Comparison of ENCODE assay signal across 19 cellular contexts in the genomic region with DNA sequence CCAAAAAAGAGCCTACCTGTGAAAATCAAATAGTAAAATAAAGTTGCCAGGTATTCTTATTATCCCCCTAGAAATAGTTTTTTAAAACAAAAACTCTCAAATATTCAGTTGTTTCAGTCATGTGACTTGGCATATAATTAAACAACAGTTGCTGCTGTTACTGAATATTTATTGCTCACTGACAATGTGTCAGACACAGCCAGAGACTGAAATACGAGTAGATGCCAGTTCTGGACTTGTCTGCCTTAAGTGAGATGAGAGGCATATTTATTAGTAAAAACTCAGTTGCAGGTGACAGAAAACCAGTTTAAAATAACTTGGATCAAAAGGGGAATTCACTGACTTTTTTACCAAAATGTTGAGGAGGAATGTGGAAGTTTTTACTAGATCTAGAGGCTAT.
"Had no signal": no experiment of that assay in that cellular context is flagged by ENCODE, and none has a peak within 500 bp of the region (broad histone marks: within the 10 kb centered on the region; RNA-seq: fewer than 3 reads in every experiment).

No MANE protein-coding gene starts in this region.

- DNase-seq: activated B cell treated with CpG ODN at 0.5 μM for 24 hours; activated CD4-positive, alpha-beta T cell treated with anti-CD3 and anti-CD28 coated beads for 36 hours; activated CD4-positive, alpha-beta T cell treated with anti-CD3 and anti-CD28 coated beads, Interleukin-2, amount 50 U/mL, for 48 hours; activated CD8-positive, alpha-beta memory T cell treated with anti-CD3 and anti-CD28 coated beads, Interleukin-2, amount 50 U/mL, for 48 hours; activated naive CD4-positive, alpha-beta T cell treated with Interleukin-2 at 50 U/mL for 16 hours; activated naive CD8-positive, alpha-beta T cell treated with anti-CD3 and anti-CD28 coated beads for 36 hours; activated T-cell treated with anti-CD3 and anti-CD28 coated beads, Interleukin-2, amount 50 U/mL, for 4 hours; colonic mucosa; dorsolateral prefrontal cortex; left ventricle myocardium inferior; retina; stimulated activated CD4-positive, alpha-beta T cell treated with anti-CD3 and anti-CD28 coated beads, Interleukin-2, amount 100 ng/mL, for 48 hours; stimulated activated CD8-positive, alpha-beta memory T cell treated with anti-CD3 and anti-CD28 coated beads, Interleukin-4, amount 100 ng/mL, for 48 hours; stimulated activated naive B cell treated with anti-CD40 and anti-IgM and Interleukin-4, amounts not matched to agents 10 μg/mL and 1 μg/mL and 100 μg/mL, for 72 hours; testis; trophoblast cell; uterus had no signal

- FAIRE-seq: astrocyte had no signal

- ATAC-seq: activated CD4-positive, alpha-beta T cell treated with anti-CD3 and anti-CD28 coated beads for 36 hours; activated T-cell treated with anti-CD3 and anti-CD28 coated beads, Interleukin-2, amount 50 U/mL, for 4 hours; natural killer cell treated with Interleukin-12 subunit alpha and Interleukin-12 subunit beta and Interleukin-15 and Interleukin-18, amount 100 ng/mL, for 72 hours; stimulated activated naive B cell treated with anti-CD40 and anti-IgM and Interleukin-4, amounts not matched to agents 10 μg/mL and 1 μg/mL and 100 μg/mL, for 72 hours had no signal
